Comparison of ENCODE assay signal across 15 cellular contexts in genomic region chr5:40384782-40385390, GRCh38.
A peak's percentile ranks its signal among the peaks of the same experiment; 100 is the strongest.
DNase-seq lines count a peak whose midpoint lies in the region; ATAC-seq, FAIRE-seq and TF ChIP-seq lines count a peak whose summit lies in the region.
"Had no signal": no experiment of that assay in that cellular context is flagged by ENCODE, and none has a peak within 500 bp of the region (broad histone marks: within the 10 kb centered on the region; RNA-seq: fewer than 3 reads in every experiment).

No MANE protein-coding gene starts in this region.

- peak overlapping the region; percentile 38 for H3K9ac ChIP-seq in OCI-LY3 (ENCODE audit: low read length)
- no peak overlapping the region for H3K9ac ChIP-seq in astrocyte (ENCODE audit: low read length)

- no peak for DNase-seq in activated T-cell treated with anti-CD3 and anti-CD28 coated beads, Interleukin-2, amount 50 U/mL, for 4 hours
- DNase-seq in activated T-cell treated with anti-CD3 and anti-CD28 coated beads, Interleukin-2, amount 50 U/mL, for 1 hour = no peak
- DNase-seq in astrocyte (ENCODE audit: low read depth) (no peak), COR-L47 (lab: John Stamatoyannopoulos, UW) (no peak), NCI-H187 treated with DMSO at 0.1 percent for 48 hours (lab: John Stamatoyannopoulos, UW) (no peak)
- DNase-seq in stimulated activated CD4-positive, alpha-beta T cell treated with anti-CD3 and anti-CD28 coated beads, Interleukin-15, amount 100 ng/mL, for 24 hours = no peak
- DNase-seq: effector CD8-positive, alpha-beta T cell; GDM1; head of caudate nucleus; stimulated activated CD4-positive, alpha-beta T cell treated with anti-CD3 and anti-CD28 coated beads, Interleukin-4, amount 100 ng/mL, for 1 hour; substantia nigra had no signal

- no peak overlapping the region for H2AFZ ChIP-seq in OCI-LY3 (ENCODE audit: low read depth, low read length)
- H2AFZ ChIP-seq in astrocyte (ENCODE audit: low read depth, low read length) = no peak overlapping the region

- peak overlapping the region; percentile 77 for H3K4me2 ChIP-seq in OCI-LY3 (ENCODE audit: low read length)
- no peak overlapping the region for H3K4me2 ChIP-seq in astrocyte (ENCODE audit: low read length)

- H3K27me3 Mint-ChIP-seq in activated T-cell treated with anti-CD3 and anti-CD28 coated beads, Interleukin-2, amount 50 U/mL, for 4 hours (ENCODE audit: low read depth) = no peaks in the 10 kb centered on the region
- H3K27me3 Mint-ChIP-seq in astrocyte (ENCODE audit: low read depth, unreplicated experiment) = no peaks in the 10 kb centered on the region
- H3K27me3 Mint-ChIP-seq in stimulated activated memory B cell treated with anti-CD40 and anti-IgM and Interleukin-4, amounts not matched to agents 10 μg/mL and 1 μg/mL and 100 μg/mL, for 72 hours = no peaks in the 10 kb centered on the region

- H3K27me3 ChIP-seq in OCI-LY3 (ENCODE audit: low read depth, low read length) (no peaks in the 10 kb centered on the region), astrocyte (ENCODE audit: insufficient read depth, low read length) (no peaks in the 10 kb centered on the region)

- no peaks in the 10 kb centered on the region for H3K9me3 ChIP-seq in OCI-LY3 (ENCODE audit: insufficient read depth, low read length)
- no peaks in the 10 kb centered on the region for H3K9me3 ChIP-seq in astrocyte (ENCODE audit: insufficient read depth, low read depth, low read length)

- H3K4me1 ChIP-seq in OCI-LY3 (ENCODE audit: low read length) = peaks cover 67% of the 10 kb centered on the region
- peaks cover 12% of the 10 kb centered on the region for H3K4me1 ChIP-seq in astrocyte (ENCODE audit: insufficient read depth, low read length)

- H4K20me1 ChIP-seq in OCI-LY3 (ENCODE audit: insufficient read depth, low read length) = no peaks in the 10 kb centered on the region
- H4K20me1 ChIP-seq in astrocyte (ENCODE audit: insufficient read depth, low read length) = no peaks in the 10 kb centered on the region

- FAIRE-seq in astrocyte (lab: Jason Lieb, UNC) = peak; percentile 43

- H3K4me1 Mint-ChIP-seq in activated T-cell treated with anti-CD3 and anti-CD28 coated beads, Interleukin-2, amount 50 U/mL, for 4 hours (ENCODE audit: low read depth) = peaks cover 84% of the 10 kb centered on the region
- peaks cover 57% of the 10 kb centered on the region for H3K4me1 Mint-ChIP-seq in astrocyte (ENCODE audit: low read depth, unreplicated experiment)
- H3K4me1 Mint-ChIP-seq in stimulated activated memory B cell treated with anti-CD40 and anti-IgM and Interleukin-4, amounts not matched to agents 10 μg/mL and 1 μg/mL and 100 μg/mL, for 72 hours = peaks cover 52% of the 10 kb centered on the region

- no peak for ATAC-seq in activated T-cell treated with anti-CD3 and anti-CD28 coated beads, Interleukin-2, amount 50 U/mL, for 4 hours
- peak; percentile 50 for ATAC-seq in stimulated activated memory B cell treated with anti-CD40 and anti-IgM and Interleukin-4, amounts not matched to agents 10 μg/mL and 1 μg/mL and 100 μg/mL, for 72 hours

- H3K4me3 ChIP-seq in OCI-LY3 (ENCODE audit: low read length) (peak overlapping the region; percentile 40), astrocyte (ENCODE audit: insufficient read depth, low read depth, low read length) (no peak overlapping the region)
- H3K4me3 ChIP-seq: lung had no signal

- peak overlapping the region; percentile 82 for H3K27ac Mint-ChIP-seq in astrocyte (ENCODE audit: unreplicated experiment)
- H3K27ac Mint-ChIP-seq in stimulated activated memory B cell treated with anti-CD40 and anti-IgM and Interleukin-4, amounts not matched to agents 10 μg/mL and 1 μg/mL and 100 μg/mL, for 72 hours = peak overlapping the region; percentile 79
- H3K27ac Mint-ChIP-seq: WTC11 had no signal

- H3K36me3 ChIP-seq in OCI-LY3 (replicated peaks; ENCODE audit: low read depth, low read length) (no peaks in the 10 kb centered on the region), astrocyte (ENCODE audit: insufficient read depth, low read length) (no peaks in the 10 kb centered on the region)

- peak overlapping the region; percentile 54 for H3K4me3 Mint-ChIP-seq in activated T-cell treated with anti-CD3 and anti-CD28 coated beads, Interleukin-2, amount 50 U/mL, for 4 hours
- H3K4me3 Mint-ChIP-seq in astrocyte (ENCODE audit: unreplicated experiment) = no peak overlapping the region
- peak overlapping the region; percentile 2 for H3K4me3 Mint-ChIP-seq in stimulated activated memory B cell treated with anti-CD40 and anti-IgM and Interleukin-4, amounts not matched to agents 10 μg/mL and 1 μg/mL and 100 μg/mL, for 72 hours
- H3K4me3 Mint-ChIP-seq: WTC11 had no signal

- peak overlapping the region; percentile 85 for H3K27ac ChIP-seq in OCI-LY3 (ENCODE audit: low read length)
- H3K27ac ChIP-seq in astrocyte (ENCODE audit: low read depth, low read length) = no peak overlapping the region

- no peak for TF ChIP-seq CTCF in OCI-LY3 (IDR thresholded peaks at IDR 0.05; ENCODE audit: low read depth, low read length)
- no peak for TF ChIP-seq CTCF in astrocyte (IDR thresholded peaks at IDR 0.05; ENCODE audit: insufficient read depth, low read depth, low read length)

- H3K36me3 Mint-ChIP-seq in activated T-cell treated with anti-CD3 and anti-CD28 coated beads, Interleukin-2, amount 50 U/mL, for 4 hours (ENCODE audit: insufficient read depth) = no peaks in the 10 kb centered on the region
- H3K36me3 Mint-ChIP-seq in astrocyte (ENCODE audit: low read depth, unreplicated experiment) = no peaks in the 10 kb centered on the region
- no peaks in the 10 kb centered on the region for H3K36me3 Mint-ChIP-seq in stimulated activated memory B cell treated with anti-CD40 and anti-IgM and Interleukin-4, amounts not matched to agents 10 μg/mL and 1 μg/mL and 100 μg/mL, for 72 hours
- H3K36me3 Mint-ChIP-seq: WTC11 had no signal

- no peaks in the 10 kb centered on the region for H3K79me2 ChIP-seq in OCI-LY3 (ENCODE audit: low read length)
- H3K79me2 ChIP-seq in astrocyte (ENCODE audit: insufficient read depth, low read length) = no peaks in the 10 kb centered on the region

- peaks cover 8% of the 10 kb centered on the region for H3K9me3 Mint-ChIP-seq in activated T-cell treated with anti-CD3 and anti-CD28 coated beads, Interleukin-2, amount 50 U/mL, for 4 hours
- no peaks in the 10 kb centered on the region for H3K9me3 Mint-ChIP-seq in astrocyte (ENCODE audit: unreplicated experiment)
- H3K9me3 Mint-ChIP-seq in stimulated activated memory B cell treated with anti-CD40 and anti-IgM and Interleukin-4, amounts not matched to agents 10 μg/mL and 1 μg/mL and 100 μg/mL, for 72 hours = peaks cover 2% of the 10 kb centered on the region
